7 cellular contexts compared by ENCODE assay signal in genomic region chr2:217162533-217162932, GRCh38.
DNase-seq lines count a peak whose midpoint lies in the region; ATAC-seq and TF ChIP-seq lines count a peak whose summit lies in the region.

No MANE protein-coding gene starts in this region.

- no peaks in the 10 kb centered on the region for H4K20me1 ChIP-seq in Karpas-422 (ENCODE audit: insufficient read depth, low read depth, low read length)

- H3K9me3 Mint-ChIP-seq in nephron progenitor cell, result peaks cover 8% of the 10 kb centered on the region
- no peaks in the 10 kb centered on the region for H3K9me3 Mint-ChIP-seq in chondrocyte (ENCODE audit: low read depth)

- H3K9me2 ChIP-seq in Karpas-422 (replicated peaks; ENCODE audit: insufficient read depth, low read length), result no peaks in the 10 kb centered on the region

- peaks cover 6% of the 10 kb centered on the region for H3K27me3 Mint-ChIP-seq in nephron progenitor cell (ENCODE audit: low read depth, poor library complexity)
- no peaks in the 10 kb centered on the region for H3K27me3 Mint-ChIP-seq in chondrocyte (ENCODE audit: low read depth)

- in situ Hi-C loops in astrocyte of the cerebellum (cut with HindIII; ENCODE audit: low sequenced_read_pairs), result loop anchor here (5.0 to 25.0 kb wide), 2 partner anchors 350 to 465 kb away; partner anchors contain the start of gene IGFBP5

- no peak for ATAC-seq in HG03045 (IDR thresholded peaks at IDR 0.05; ENCODE audit: unreplicated experiment)

- peaks cover 4% of the 10 kb centered on the region for H3K36me3 Mint-ChIP-seq in nephron progenitor cell (ENCODE audit: low read depth)
- H3K36me3 Mint-ChIP-seq in chondrocyte (ENCODE audit: low read depth), result no peaks in the 10 kb centered on the region

- no peaks in the 10 kb centered on the region for H3K27me3 ChIP-seq in Karpas-422 (ENCODE audit: low read length)

- TF ChIP-seq CTCF in GM20000 (IDR thresholded peaks at IDR 0.05; ENCODE audit: extremely low read depth, missing control alignments) (no peak), astrocyte of the cerebellum (IDR thresholded peaks at IDR 0.05; ENCODE audit: low read depth, low read length, missing control alignments) (no peak), nephron progenitor cell (IDR thresholded peaks at IDR 0.05) (no peak), chondrocyte (IDR thresholded peaks at IDR 0.05) (no peak)

- no peaks in the 10 kb centered on the region for H3K36me3 ChIP-seq in Karpas-422 (ENCODE audit: insufficient read depth, low read length)

- H3K9ac ChIP-seq in Karpas-422 (ENCODE audit: low read length), result no peak overlapping the region

- H3K4me1 Mint-ChIP-seq in nephron progenitor cell, result peaks cover 45% of the 10 kb centered on the region
- H3K4me1 Mint-ChIP-seq in chondrocyte (ENCODE audit: low read depth), result peaks cover 12% of the 10 kb centered on the region

- no peak overlapping the region for H3K27ac ChIP-seq in Karpas-422 (ENCODE audit: low read length)

- no peaks in the 10 kb centered on the region for H3K79me2 ChIP-seq in Karpas-422 (ENCODE audit: low read length)

- H3K4me3 Mint-ChIP-seq in nephron progenitor cell (no peak overlapping the region), chondrocyte (ENCODE audit: unreplicated experiment) (no peak overlapping the region)

- H3K4me1 ChIP-seq in Karpas-422 (ENCODE audit: low read length), result no peaks in the 10 kb centered on the region

- H3K27ac Mint-ChIP-seq in nephron progenitor cell (peak overlapping the region; percentile 77), chondrocyte (ENCODE audit: unreplicated experiment) (no peak overlapping the region)

- H3K4me2 ChIP-seq in Karpas-422 (ENCODE audit: low read depth, low read length, poor library complexity, severe bottlenecking), result no peak overlapping the region

- DNase-seq in GM20000 (ENCODE audit: low spot score) (peak; percentile 15), NCI-H2196 treated with DMSO at 0.1 percent for 48 hours (lab: John Stamatoyannopoulos, UW; ENCODE audit: unreplicated experiment) (peak; percentile 8), astrocyte of the cerebellum (ENCODE audit: low read depth) (peak; percentile 91), nephron progenitor cell (no peak), Karpas-422 (no peak), chondrocyte (ENCODE audit: low spot score) (no peak)

- H2AFZ ChIP-seq in Karpas-422 (ENCODE audit: low read length), result no peak overlapping the region

- no peaks in the 10 kb centered on the region for H3K9me3 ChIP-seq in Karpas-422 (ENCODE audit: low read length)

- H3K4me3 ChIP-seq in astrocyte of the cerebellum (ENCODE audit: low read depth, low read length) (no peak overlapping the region), Karpas-422 (ENCODE audit: low read length) (no peak overlapping the region)

Comparison
In these comparisons a context has a peak if more than half of its experiments do, and no peak if none do; other contexts are left out.
1. DNase-seq: peak in GM20000 (single experiment), NCI-H2196 treated with DMSO at 0.1 percent for 48 hours (single experiment) and astrocyte of the cerebellum (single experiment); none in nephron progenitor cell (single experiment), Karpas-422 (single experiment) and chondrocyte (single experiment).